In genomic region chr3:72664576-72664975, GRCh38 we compare ENCODE assay signal across 17 cellular contexts.
DNase-seq lines count a peak whose midpoint lies in the region; ATAC-seq and TF ChIP-seq lines count a peak whose summit lies in the region.
"Had no signal": no experiment of that assay in that cellular context is flagged by ENCODE, and none has a peak within 500 bp of the region (broad histone marks: within the 10 kb centered on the region; RNA-seq: fewer than 3 reads in every experiment).

No MANE protein-coding gene starts in this region.

- H3K9me3 ChIP-seq in osteoblast (ENCODE audit: low read depth, low read length), result no peaks in the 10 kb centered on the region
- H3K9me3 ChIP-seq: A549 had no signal

- H3K4me1 ChIP-seq in osteoblast (ENCODE audit: insufficient read depth, low read length), result peaks cover 30% of the 10 kb centered on the region

- DNase-seq in AG20443 (ENCODE audit: low spot score) (peak; percentile 40), amniotic epithelial cell (ENCODE audit: low read depth) (peak; percentile 10), fibroblast of gingiva (ENCODE audit: low read depth) (peak; percentile 83), osteoblast (ENCODE audit: insufficient read length, low spot score, missing footprints) (peak; percentile 67), GM13976 (ENCODE audit: low spot score) (no peak), GM19238 (ENCODE audit: insufficient read length, low spot score) (no peak)
- DNase-seq: CD4-positive, CD25-positive, alpha-beta regulatory T cell; DMS53; GOT3; Kasumi-1; NCI-H1105 treated with DMSO at 0.1 percent for 48 hours; NCI-H187 treated with DMSO at 0.1 percent for 48 hours; NCI-H446 treated with DMSO at 0.1 percent for 48 hours; NCI-H748 treated with DMSO at 0.1 percent for 48 hours had no signal

- no peak overlapping the region for H3K4me2 ChIP-seq in osteoblast (ENCODE audit: insufficient read depth, low read length)
- H3K4me2 ChIP-seq: A549 had no signal

- no peaks in the 10 kb centered on the region for H3K36me3 ChIP-seq in osteoblast (ENCODE audit: insufficient read depth, low read length)

- H2AFZ ChIP-seq in osteoblast (ENCODE audit: low read length), result no peak overlapping the region

- in situ Hi-C loops in GM13976 (cut with MboI; ENCODE audit: low sequenced_read_pairs, unreplicated experiment), result loop anchor here (10.0 to 25.0 kb wide), 2 partner anchors 160 to 423 kb away; no protein-coding TSS in a partner anchor

- H3K27ac ChIP-seq in osteoblast (ENCODE audit: low read depth, low read length), result no peak overlapping the region
- H3K27ac ChIP-seq: A549 had no signal

- H3K27me3 ChIP-seq in osteoblast (ENCODE audit: insufficient read depth, low read length), result peaks cover 12% of the 10 kb centered on the region

- no peaks in the 10 kb centered on the region for H4K20me1 ChIP-seq in osteoblast (ENCODE audit: insufficient read depth, low read length)

- TF ChIP-seq CTCF in osteoblast (IDR thresholded peaks at IDR 0.05; ENCODE audit: extremely low read depth, low read depth, low read length) (no peak), GM13976 (IDR thresholded peaks at IDR 0.05; ENCODE audit: borderline replicate concordance, control extremely low read depth, extremely low read depth, insufficient read depth, missing control alignments) (no peak)

- no peaks in the 10 kb centered on the region for H3K79me2 ChIP-seq in osteoblast (ENCODE audit: insufficient read depth, low read length)

- ATAC-seq in HG02852 (IDR thresholded peaks at IDR 0.05; ENCODE audit: unreplicated experiment), result no peak
- no peak for ATAC-seq in GM21367 (IDR thresholded peaks at IDR 0.05; ENCODE audit: unreplicated experiment)
- ATAC-seq: A549 had no signal

- no peak overlapping the region for H3K4me3 ChIP-seq in osteoblast (ENCODE audit: insufficient read depth, low read length)
- H3K4me3 ChIP-seq: A549 had no signal

Comparison
In these comparisons a context has a peak if more than half of its experiments do, and no peak if none do; other contexts are left out.
1. DNase-seq: peak in AG20443 (single experiment), amniotic epithelial cell (single experiment), fibroblast of gingiva (single experiment) and osteoblast (single experiment); none in GM13976 (single experiment) and GM19238 (single experiment).